16 cellular contexts compared by ENCODE assay signal in the genomic region with DNA sequence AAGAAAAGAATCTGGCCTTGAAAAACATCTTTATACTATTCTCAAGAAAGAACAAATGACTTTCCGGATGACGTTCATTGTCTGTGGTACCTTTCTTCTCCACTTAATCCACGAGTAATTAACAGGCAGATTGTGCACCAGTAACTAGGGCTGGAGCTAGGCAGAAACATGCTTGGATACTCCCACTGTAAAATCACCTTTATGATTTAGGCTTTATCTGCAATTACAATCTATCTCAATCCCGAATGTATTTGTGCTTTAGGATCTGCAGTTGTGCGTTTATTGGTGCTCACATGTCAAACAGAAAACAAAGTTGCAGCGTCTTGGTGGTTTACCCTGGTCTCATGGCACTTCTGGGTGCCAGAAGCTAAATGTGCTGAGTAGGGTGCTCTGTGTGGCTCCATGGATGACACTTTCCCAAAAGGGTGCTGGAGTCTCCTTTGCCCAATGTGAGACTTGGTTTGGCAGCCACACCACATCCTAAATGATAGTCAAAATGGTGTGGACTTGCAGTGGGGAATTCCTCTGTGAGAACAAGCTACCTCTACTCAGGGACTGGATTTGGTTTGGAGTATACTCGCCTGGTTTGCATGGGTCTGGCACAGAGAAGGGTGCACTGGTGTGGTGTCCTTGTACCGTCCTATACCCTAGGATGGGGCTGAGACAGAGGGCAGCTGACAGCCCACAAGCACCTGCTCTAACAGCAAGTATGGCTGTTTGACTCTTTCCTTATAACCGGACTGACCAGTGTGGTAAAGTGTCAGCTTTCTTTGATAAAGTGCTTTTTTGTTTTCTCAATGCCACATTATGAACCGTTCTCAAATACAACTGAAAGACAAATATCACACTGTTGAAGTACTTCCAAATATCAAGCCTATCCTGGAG. TPM values are rescaled to one million over a fixed set of nuclear protein-coding genes. Genes with fewer than 3 reads are reported as not detected.
DNase-seq lines count a peak whose midpoint lies in the region; ATAC-seq and TF ChIP-seq lines count a peak whose summit lies in the region.
"Had no signal": no experiment of that assay in that cellular context is flagged by ENCODE, and none has a peak within 500 bp of the region (broad histone marks: within the 10 kb centered on the region; RNA-seq: fewer than 3 reads in every experiment).

No MANE protein-coding gene starts in this region.

- CTCF ChIA-PET in PC-3 (lab: Charles Lee) = interaction anchor here (0.5 to 1.1 kb wide), 2 partner anchors 300 kb away, joined by 3 read pairs; no protein-coding TSS in a partner anchor

- POLR2A ChIA-PET in PC-3 (lab: Charles Lee; ENCODE audit: unreplicated experiment) = no interaction called here

- DNase-seq in heart left ventricle = no peak
- DNase-seq in cardiac septum (ENCODE audit: low spot score) = no peak
- DNase-seq in PC-3 = no peak
- DNase-seq in right lobe of liver = no peak
- DNase-seq in upper lobe of right lung = no peak
- DNase-seq in lower leg skin (ENCODE audit: low spot score in 2 of 2) = no peak
- DNase-seq in amniotic stem cell (lab: John Stamatoyannopoulos, UW) = no peak
- DNase-seq: activated CD4-positive, alpha-beta T cell treated with anti-CD3 and anti-CD28 coated beads for 36 hours; activated CD8-positive, alpha-beta memory T cell treated with anti-CD3 and anti-CD28 coated beads, Interleukin-2, amount 50 U/mL, for 48 hours; activated gamma-delta T cell treated with Interleukin-2 at 50 U/mL for 16 hours; hippocampal formation; Karpas-422; kidney; NCI-H1105; NCI-H2171 treated with DMSO at 0.1 percent for 48 hours; stimulated activated naive CD4-positive, alpha-beta T cell had no signal

- H3K27me3 ChIP-seq in heart left ventricle (no peaks in the 10 kb centered on the region), PC-3 (ENCODE audit: low read length) (no peaks in the 10 kb centered on the region), right lobe of liver (no peaks in the 10 kb centered on the region), upper lobe of right lung (no peaks in the 10 kb centered on the region)

- H3K9me3 ChIP-seq in heart left ventricle = no peaks in the 10 kb centered on the region
- H3K9me3 ChIP-seq in PC-3 (ENCODE audit: low read length) = no peaks in the 10 kb centered on the region
- H3K9me3 ChIP-seq in right lobe of liver = no peaks in the 10 kb centered on the region
- H3K9me3 ChIP-seq in upper lobe of right lung = no peaks in the 10 kb centered on the region

- H3K9me2 ChIP-seq in PC-3 (replicated peaks; ENCODE audit: low read length) = no peaks in the 10 kb centered on the region

- no peak for TF ChIP-seq POLR2A in heart left ventricle (IDR thresholded peaks at IDR 0.05)
- TF ChIP-seq POLR2A in right lobe of liver (IDR thresholded peaks at IDR 0.05) = no peak
- no peak for TF ChIP-seq POLR2A in lower leg skin (IDR thresholded peaks at IDR 0.05)

- H2AFZ ChIP-seq in PC-3 (ENCODE audit: low read length) = no peak overlapping the region

- peak; percentile 22 to 55 (median 33) for ATAC-seq in heart left ventricle
- ATAC-seq in PC-3 = peak; percentile 45
- peak; percentile 38 to 59 (median 45) for ATAC-seq in right lobe of liver
- ATAC-seq in upper lobe of right lung = peak; percentile 86
- ATAC-seq: activated CD4-positive, alpha-beta T cell treated with anti-CD3 and anti-CD28 coated beads for 36 hours had no signal

- WGBS in heart left ventricle, 4 donors = 88 to 92% (median 89%) methylated on average over 10 of the region's 10 CpGs
- 68% methylated on average over 8 of the region's 10 CpGs for WGBS in right lobe of liver (ENCODE audit: insufficient coverage, low coverage, low lambda C conversion rate, missing lambda C conversion rate)
- WGBS in lower leg skin, 2 donors = 78 to 80% methylated on average over 10 of the region's 10 CpGs

- H3K4me2 ChIP-seq in PC-3 (ENCODE audit: low read length) = no peak overlapping the region

- no peak for TF ChIP-seq CTCF in heart left ventricle (IDR thresholded peaks at IDR 0.05)
- TF ChIP-seq CTCF in PC-3 (conservative IDR thresholded peaks at IDR 0.05; ENCODE audit: low read depth, low read length) = no peak
- no peak for TF ChIP-seq CTCF in right lobe of liver (IDR thresholded peaks at IDR 0.05)
- no peak for TF ChIP-seq CTCF in upper lobe of right lung (IDR thresholded peaks at IDR 0.05)
- no peak for TF ChIP-seq CTCF in lower leg skin (IDR thresholded peaks at IDR 0.05)

- peaks cover 16% of the 10 kb centered on the region for H4K20me1 ChIP-seq in PC-3 (ENCODE audit: low read length)

- peaks cover 0 to 31% (median 20%) of the 10 kb centered on the region in 9 donors for H3K36me3 ChIP-seq in heart left ventricle
- H3K36me3 ChIP-seq in PC-3 (ENCODE audit: low read depth, low read length) = peaks cover 24% of the 10 kb centered on the region
- H3K36me3 ChIP-seq in right lobe of liver = peaks cover 0 to 11% (median 3%) of the 10 kb centered on the region in 4 donors
- peaks cover 13% of the 10 kb centered on the region for H3K36me3 ChIP-seq in upper lobe of right lung

- H3K27ac ChIP-seq in heart left ventricle (no peak overlapping the region), PC-3 (ENCODE audit: low read length) (no peak overlapping the region), right lobe of liver (no peak overlapping the region), upper lobe of right lung (no peak overlapping the region)

- no peak overlapping the region for H3K9ac ChIP-seq in PC-3 (ENCODE audit: low read length)

- H3K4me3 ChIP-seq in heart left ventricle (no peak overlapping the region), PC-3 (ENCODE audit: low read length) (no peak overlapping the region), right lobe of liver (no peak overlapping the region), upper lobe of right lung (no peak overlapping the region), lower leg skin (ENCODE audit: low read depth, poor library complexity, severe bottlenecking) (no peak overlapping the region)

- peaks cover 0 to 28% (median 0%) of the 10 kb centered on the region in 12 donors for H3K4me1 ChIP-seq in heart left ventricle
- peaks cover 2% of the 10 kb centered on the region for H3K4me1 ChIP-seq in PC-3 (ENCODE audit: insufficient read depth, low read length)
- H3K4me1 ChIP-seq in right lobe of liver = peaks cover 0 to 5% (median 0%) of the 10 kb centered on the region in 4 donors
- peaks cover 16% of the 10 kb centered on the region for H3K4me1 ChIP-seq in upper lobe of right lung

- BruUV-seq in PC-3 (replicated peaks; lab: Mats Ljungman, UMichigan) = no TSS peak

- no peaks in the 10 kb centered on the region for H3F3A ChIP-seq in PC-3 (ENCODE audit: low read length, unreplicated experiment)

- intact Hi-C loops in heart left ventricle (cut with DNase I) (loop anchor here in 1 of 10 donors (10.0 kb wide), 1 partner anchor 166 kb away; a partner anchor contains a TSS), cardiac septum (cut with DNase I) (no loop called here), PC-3 (cut with micrococcal nuclease) (no loop called here), right lobe of liver (cut with DNase I) (no loop called here), upper lobe of right lung (cut with DNase I) (no loop called here), lower leg skin (cut with DNase I; ENCODE audit: low total_unique reads) (no loop called here)

- H3K79me2 ChIP-seq in PC-3 (ENCODE audit: low read length) = peaks cover 16% of the 10 kb centered on the region

RNA-seq across cellular contexts. Expression of a gene that starts 7.7 kb away (rescaled TPM):
- total RNA-seq in heart left ventricle (10 to 100 TPM; 19.5 to 86.9 (median 26.3) TPM), cardiac septum (24.0 TPM), PC-3 (2014; rRNA removed) (439 and 552 TPM in 2 replicates), right lobe of liver (100 to 1,000 TPM in 2 of 6 experiments, 10 to 100 TPM in 4; 65.6 to 367 (median 92.4) TPM), upper lobe of right lung (132 TPM), lower leg skin (100 to 1,000 TPM; 155 to 282 (median 197) TPM)
- 10 to 100 TPM; 14.8 to 50.7 TPM for polyA plus RNA-seq in heart left ventricle

RNA-seq across cellular contexts. Expression of a gene that starts 8.0 kb away (rescaled TPM):
- 100 to 1,000 TPM in 1 of 9 donors, 10 to 100 TPM in 8; 60.5 to 112 (median 75.5) TPM for total RNA-seq in heart left ventricle
- 10 to 100 TPM; 44.3 to 64.3 TPM for polyA plus RNA-seq in heart left ventricle
- total RNA-seq in cardiac septum = 65.4 TPM
- total RNA-seq in PC-3 (2014; rRNA removed) = 67.9 and 92.4 TPM in 2 replicates
- total RNA-seq in right lobe of liver = 10 to 100 TPM; 29.8 to 89.9 (median 39.4) TPM
- total RNA-seq in upper lobe of right lung = 83.8 TPM
- total RNA-seq in lower leg skin = 100 to 1,000 TPM; 132 to 223 (median 187) TPM

Comparison
In these comparisons a context has a peak if more than half of its experiments do, and no peak if none do; other contexts are left out.
1. ATAC-seq: peak in every context shown above with its lines; median percentile 86 in upper lobe of right lung; 45 in PC-3; 45 in right lobe of liver; 33 in heart left ventricle.